Comparison of ENCODE assay signal across 1 cellular context in genomic region chr5:1564182-1564748, GRCh38.
A peak's percentile ranks its signal among the peaks of the same experiment; 100 is the strongest.
TF ChIP-seq lines count a peak whose summit lies in the region.

No MANE protein-coding gene starts in this region.

TF ChIP-seq in HepG2, 621 proteins besides CTCF, POLR2A, EP300 and RAD21 (continued from another document and continues in another):
- TF ChIP-seq ZNF280D (CRISPR knock-in tag; IDR thresholded peaks at IDR 0.05) (0 out of 2 replicates have a peak, but pooled peaks have one; percentile 4), ZEB1 (IDR thresholded peaks at IDR 0.05; ENCODE audit: insufficient replicate concordance, low read depth) (peak; percentile 70), ERF (CRISPR knock-in tag; IDR thresholded peaks at IDR 0.05) (no peak; the same call in 1 of the 2 replicates), HOXA3 (CRISPR knock-in tag; IDR thresholded peaks at IDR 0.05) (peak; percentile 30; the same call in 1 of the 2 replicates), NR1H2 (CRISPR knock-in tag; IDR thresholded peaks at IDR 0.05; ENCODE audit: borderline replicate concordance, low read depth) (no peak), MAFK (conservative IDR thresholded peaks at IDR 0.05 in 1 of 2, IDR thresholded peaks at IDR 0.05 in 1 of 2; ENCODE audit: low read length in 2 of 2) (peak; percentile 12 to 59; a peak in 1 of 4 replicates), SNAI1 (CRISPR knock-in tag; IDR thresholded peaks at IDR 0.05; ENCODE audit: borderline replicate concordance) (peak; percentile 33; the same call in 1 of the 2 replicates), ZNF800 (CRISPR knock-in tag; IDR thresholded peaks at IDR 0.05) (no peak), DBP (CRISPR knock-in tag; IDR thresholded peaks at IDR 0.05; ENCODE audit: not compliant biosample characterization) (no peak), THAP9 (CRISPR knock-in tag; IDR thresholded peaks at IDR 0.05; ENCODE audit: borderline replicate concordance) (peak; percentile 36; the same call in 1 of the 2 replicates), NFIB (CRISPR knock-in tag; IDR thresholded peaks at IDR 0.05; ENCODE audit: borderline replicate concordance) (0 out of 2 replicates have a peak, but pooled peaks have one; percentile 21), NR2F6 (IDR thresholded peaks at IDR 0.05) (0 out of 2 replicates have a peak, but pooled peaks have one; percentile 29), NR2F6 (CRISPR knock-in tag; IDR thresholded peaks at IDR 0.05) (no peak; the same call in 1 of the 2 replicates), HIVEP1 (CRISPR knock-in tag; IDR thresholded peaks at IDR 0.05) (no peak), ZNF577 (CRISPR knock-in tag; IDR thresholded peaks at IDR 0.05; ENCODE audit: borderline replicate concordance, low read depth) (no peak), HNRNPLL (IDR thresholded peaks at IDR 0.05; ENCODE audit: low read depth, low read length, poor library complexity, severe bottlenecking) (no peak), FOXA1 (IDR thresholded peaks at IDR 0.05) (no peak), FOXA1 (CRISPR knock-in tag; IDR thresholded peaks at IDR 0.05) (peak; percentile 36; the same call in 1 of the 2 replicates), GMEB1 (CRISPR knock-in tag; IDR thresholded peaks at IDR 0.05; ENCODE audit: borderline replicate concordance) (0 out of 2 replicates have a peak, but pooled peaks have one; percentile 21), ZBTB8A (CRISPR knock-in tag; IDR thresholded peaks at IDR 0.05; ENCODE audit: borderline replicate concordance, low read depth) (no peak), ZNF503 (CRISPR knock-in tag; IDR thresholded peaks at IDR 0.05) (0 out of 2 replicates have a peak, but pooled peaks have one; percentile 39), SAP130 (CRISPR knock-in tag; IDR thresholded peaks at IDR 0.05; ENCODE audit: low read depth) (peak; percentile 41; the same call in 1 of the 2 replicates), RNF2 (conservative IDR thresholded peaks at IDR 0.05; ENCODE audit: low read depth) (peak; percentile 48; the same call in 1 of the 2 replicates), PAXIP1 (CRISPR knock-in tag; conservative IDR thresholded peaks at IDR 0.05) (peak; percentile 75), HOMEZ (CRISPR knock-in tag; IDR thresholded peaks at IDR 0.05; ENCODE audit: low read depth) (0 out of 2 replicates have a peak, but pooled peaks have one; percentile 21), SOX13 (IDR thresholded peaks at IDR 0.05) (no peak), SOX13 (CRISPR knock-in tag; conservative IDR thresholded peaks at IDR 0.05 in 1 of 2, IDR thresholded peaks at IDR 0.05 in 1 of 2) (peak in 1 of 2 experiments; percentile 24; a peak in 1 of 4 replicates), ZFX (CRISPR knock-in tag; IDR thresholded peaks at IDR 0.05; ENCODE audit: low read depth) (peak; percentile 71), GLMP (CRISPR knock-in tag; IDR thresholded peaks at IDR 0.05; ENCODE audit: borderline replicate concordance) (no peak), ZNF326 (CRISPR knock-in tag; IDR thresholded peaks at IDR 0.05; ENCODE audit: borderline replicate concordance) (no peak), E2F2 (CRISPR knock-in tag; IDR thresholded peaks at IDR 0.05; ENCODE audit: borderline replicate concordance) (0 out of 2 replicates have a peak, but pooled peaks have one; percentile 34), CBX1 (IDR thresholded peaks at IDR 0.05; ENCODE audit: low read depth) (no peak), RXRB (CRISPR knock-in tag; IDR thresholded peaks at IDR 0.05; ENCODE audit: borderline replicate concordance) (peak; percentile 60; the same call in 1 of the 2 replicates), KLF6 (CRISPR knock-in tag; IDR thresholded peaks at IDR 0.05) (no peak), IRX3 (CRISPR knock-in tag; IDR thresholded peaks at IDR 0.05; ENCODE audit: borderline replicate concordance, low read depth) (no peak), TGIF2 (CRISPR knock-in tag; IDR thresholded peaks at IDR 0.05) (peak; percentile 19; the same call in 1 of the 2 replicates)
